ENCODE assay signal across 1 cellular context in genomic region chr6:42777126-42777822, GRCh38.
TF ChIP-seq lines count a peak whose summit lies in the region.

No MANE protein-coding gene starts in this region.

TF ChIP-seq in K562, 482 proteins besides CTCF, POLR2A, EP300 and RAD21 (continued from another document):
- TF ChIP-seq CLOCK (CRISPR knock-in tag; IDR thresholded peaks at IDR 0.05; ENCODE audit: borderline replicate concordance) (no peak), TCFL5 (CRISPR knock-in tag; conservative IDR thresholded peaks at IDR 0.05) (no peak), RBM25 (IDR thresholded peaks at IDR 0.05; ENCODE audit: low read depth, low read length, severe bottlenecking) (peak; percentile 85), MAZ (CRISPR knock-in tag; conservative IDR thresholded peaks at IDR 0.05 in 1 of 2, IDR thresholded peaks at IDR 0.05 in 1 of 2) (0 out of 4 replicates have a peak, but pooled peaks of 1 of the 2 experiments have one; percentile 17), ZFX (CRISPR knock-in tag; IDR thresholded peaks at IDR 0.05) (0 out of 2 replicates have a peak, but pooled peaks have one; percentile 16), ADNP (tag; IDR thresholded peaks at IDR 0.05) (peak; percentile 54; the same call in 1 of the 2 replicates), TEAD4 (IDR thresholded peaks at IDR 0.05; ENCODE audit: low read length) (peak; percentile 18; the same call in 1 of the 2 replicates), TEAD4 (CRISPR knock-in tag; IDR thresholded peaks at IDR 0.05; ENCODE audit: borderline replicate concordance) (no peak), SMAD2 (IDR thresholded peaks at IDR 0.05; ENCODE audit: low read depth, low read length) (no peak)
